In genomic region chrX:17527932-17528331, GRCh38 we compare ENCODE assay signal across 13 cellular contexts.
DNase-seq lines count a peak whose midpoint lies in the region; ATAC-seq and TF ChIP-seq lines count a peak whose summit lies in the region.
"Had no signal": no experiment of that assay in that cellular context is flagged by ENCODE, and none has a peak within 500 bp of the region (broad histone marks: within the 10 kb centered on the region; RNA-seq: fewer than 3 reads in every experiment).

No MANE protein-coding gene starts in this region.

- intact Hi-C loops in sciatic nerve (cut with DNase I) = no loop called here

- no peak overlapping the region for H3K27ac ChIP-seq in gastroesophageal sphincter
- no peak overlapping the region for H3K27ac ChIP-seq in Peyer's patch
- H3K27ac ChIP-seq: WERI-Rb-1 had no signal

- TF ChIP-seq CTCF in gastroesophageal sphincter (IDR thresholded peaks at IDR 0.05) (no peak), BE2C (IDR thresholded peaks at IDR 0.05; ENCODE audit: low read depth, low read length) (no peak), Peyer's patch (IDR thresholded peaks at IDR 0.05) (no peak)

- H3K36me3 ChIP-seq in gastroesophageal sphincter (no peaks in the 10 kb centered on the region), BE2C (no peaks in the 10 kb centered on the region), Peyer's patch (no peaks in the 10 kb centered on the region)
- H3K36me3 ChIP-seq: WERI-Rb-1 had no signal

- no peak for TF ChIP-seq EP300 in gastroesophageal sphincter (IDR thresholded peaks at IDR 0.05)

- DNase-seq in ELF-1 (ENCODE audit: low read depth, low spot score) (peak; percentile 63), NOMO-1 treated with dmso at 0.1 percent for 144 hours (lab: John Stamatoyannopoulos, UW; ENCODE audit: unreplicated experiment) (peak; percentile 84), sciatic nerve (ENCODE audit: low spot score) (no peak), BE2C (no peak), Peyer's patch (no peak)
- no peak for DNase-seq in activated CD4-positive, alpha-beta T cell treated with anti-CD3 and anti-CD28 coated beads for 48 hours
- DNase-seq: activated gamma-delta T cell treated with Interleukin-2 at 50 U/mL for 16 hours, mammary epithelial cell, NCI-H2029 treated with DMSO at 0.1 percent for 48 hours, SK-N-SH, WERI-Rb-1 had no signal

- H3K4me1 ChIP-seq in gastroesophageal sphincter (peaks cover 0 to 16% (median 0%) of the 10 kb centered on the region in 3 donors), BE2C (no peaks in the 10 kb centered on the region), Peyer's patch (no peaks in the 10 kb centered on the region)

- H3K9me3 ChIP-seq in gastroesophageal sphincter = no peaks in the 10 kb centered on the region
- H3K9me3 ChIP-seq in BE2C = no peaks in the 10 kb centered on the region
- no peaks in the 10 kb centered on the region for H3K9me3 ChIP-seq in Peyer's patch
- H3K9me3 ChIP-seq: SK-N-SH had no signal

- H3K4me3 ChIP-seq in gastroesophageal sphincter = no peak overlapping the region
- H3K4me3 ChIP-seq in BE2C (ENCODE audit: low read depth, low read length) = no peak overlapping the region
- H3K4me3 ChIP-seq in Peyer's patch = no peak overlapping the region

- TF ChIP-seq POLR2A in gastroesophageal sphincter (IDR thresholded peaks at IDR 0.05) (no peak), Peyer's patch (IDR thresholded peaks at IDR 0.05) (no peak)

- no CpG with 5 or more reads among the region's 1 CpG for WGBS in gastroesophageal sphincter (ENCODE audit: low coverage in 1 of 2), 2 donors

- H3K27me3 ChIP-seq in gastroesophageal sphincter (no peaks in the 10 kb centered on the region), BE2C (no peaks in the 10 kb centered on the region), Peyer's patch (no peaks in the 10 kb centered on the region)

- ATAC-seq in gastroesophageal sphincter = peak; percentile 7
- ATAC-seq in sciatic nerve = peak; percentile 16
- no peak for ATAC-seq in GM18519 (IDR thresholded peaks at IDR 0.05; ENCODE audit: low FRiP score, unreplicated experiment)

Comparison
In these comparisons a context has a peak if more than half of its experiments do, and no peak if none do; other contexts are left out.
1. DNase-seq: peak in ELF-1 (single experiment) and NOMO-1 treated with dmso at 0.1 percent for 144 hours (single experiment); none in sciatic nerve (single experiment), BE2C (single experiment), activated CD4-positive, alpha-beta T cell treated with anti-CD3 and anti-CD28 coated beads for 48 hours (single experiment) and Peyer's patch (0 of 3).